9 cellular contexts compared by ENCODE assay signal in the genomic region with DNA sequence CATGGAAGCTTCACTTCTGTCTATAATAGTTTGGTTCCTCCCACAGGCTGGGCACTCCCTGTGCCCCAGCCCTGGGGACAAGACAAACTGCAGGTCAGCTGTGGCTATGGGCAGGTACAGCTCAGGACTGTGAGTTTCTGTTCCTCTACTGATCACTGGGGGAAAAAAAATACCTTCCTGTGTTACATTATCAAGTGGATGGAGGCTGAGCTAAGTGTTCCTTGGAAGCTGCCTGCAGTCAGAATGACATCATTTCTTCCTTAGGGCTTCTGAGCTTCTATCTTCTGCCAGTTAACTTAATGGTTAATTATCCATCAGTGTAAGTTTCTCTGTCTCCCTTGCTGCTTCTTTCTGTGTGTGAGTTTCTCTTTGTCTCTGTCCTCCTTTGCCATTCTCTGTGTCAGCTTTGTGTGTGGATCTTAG. TPM values are rescaled to one million over a fixed set of nuclear protein-coding genes. Genes with fewer than 3 reads are reported as not detected.
DNase-seq lines count a peak whose midpoint lies in the region; ATAC-seq, FAIRE-seq and TF ChIP-seq lines count a peak whose summit lies in the region.
"Had no signal": no experiment of that assay in that cellular context is flagged by ENCODE, and none has a peak within 500 bp of the region (broad histone marks: within the 10 kb centered on the region; RNA-seq: fewer than 3 reads in every experiment).

No MANE protein-coding gene starts in this region.

- H3K4me1 ChIP-seq in K562 (replicated peaks in 1 of 2; ENCODE audit: control insufficient read depth in 2 of 2, insufficient read depth in 2 of 2, low read length in 2 of 2) (peaks cover 28 to 41% of the 10 kb centered on the region in 2 experiments), stomach (peaks cover 0 to 30% (median 7%) of the 10 kb centered on the region in 4 donors)

- CTCF ChIA-PET in K562 (lab: Yijun Ruan, JAX; ENCODE audit: low intra/inter-chr PET ratio) = interaction anchor here (0.6 kb wide), 1 partner anchor 9 kb away, joined by 3 read pairs; no protein-coding TSS in a partner anchor

- TF ChIP-seq RAD21 in K562 (CRISPR knock-in tag; conservative IDR thresholded peaks at IDR 0.05 in 1 of 2, IDR thresholded peaks at IDR 0.05 in 1 of 2) = no peak

- TF ChIP-seq CTCF in GM13976 (IDR thresholded peaks at IDR 0.05; ENCODE audit: borderline replicate concordance, control extremely low read depth, extremely low read depth, insufficient read depth, missing control alignments) (no peak), K562 (IDR thresholded peaks at IDR 0.05 in 2 of 3, conservative IDR thresholded peaks at IDR 0.05 in 1 of 3; ENCODE audit: insufficient read depth in 2 of 3, low read depth in 1 of 3, low read length in 3 of 3) (no peak), stomach (IDR thresholded peaks at IDR 0.05) (no peak), lower leg skin (IDR thresholded peaks at IDR 0.05) (no peak)

- TF ChIP-seq POLR2A in K562 (conservative IDR thresholded peaks at IDR 0.05) (no peak), stomach (IDR thresholded peaks at IDR 0.05) (no peak), lower leg skin (IDR thresholded peaks at IDR 0.05) (no peak)

- POLR2A ChIA-PET in K562 (lab: Yijun Ruan, JAX) = interaction anchor here (0.6 to 1.6 kb wide), 5 partner anchors 10 to 164 kb away, joined by 3 to 12 read pairs (median 4); partner anchors contain the start of genes AIFM1 and SLC25A14

- ATAC-seq in GM19468 (IDR thresholded peaks at IDR 0.05; ENCODE audit: extremely low read depth, unreplicated experiment) (peak; percentile 86), HG03354 (IDR thresholded peaks at IDR 0.05; ENCODE audit: poor library complexity, severe bottlenecking, unreplicated experiment) (peak; percentile 81), K562 (no peak)
- ATAC-seq: activated CD4-positive, CD25-positive, alpha-beta regulatory T cell treated with anti-CD3 and anti-CD28 coated beads, Interleukin-2, amount 50 U/mL, for 24 hours had no signal

- H3K27ac ChIP-seq in K562 (ENCODE audit: extremely low read depth, low read depth, low read length) (no peak overlapping the region), stomach (no peak overlapping the region)

- H3K36me3 ChIP-seq in K562 (ENCODE audit: control insufficient read depth, insufficient read depth, low read length) (no peaks in the 10 kb centered on the region), stomach (no peaks in the 10 kb centered on the region)

- H3K4me2 ChIP-seq in K562 (ENCODE audit: insufficient read depth, low read length) = no peak overlapping the region

- BruUV-seq in K562 (replicated peaks; lab: Mats Ljungman, UMichigan) = no TSS peak

- no peaks in the 10 kb centered on the region for H3K27me3 ChIP-seq in K562 (ENCODE audit: control insufficient read depth in 2 of 2, insufficient read depth in 2 of 2, low read length in 2 of 2)
- peaks cover 0 to 11% (median 0%) of the 10 kb centered on the region in 3 donors for H3K27me3 ChIP-seq in stomach

- no peak overlapping the region for H3K9ac ChIP-seq in K562 (ENCODE audit: insufficient read depth in 1 of 2, low read depth in 2 of 2, low read length in 2 of 2)

- peaks cover 11% of the 10 kb centered on the region for H4K20me1 ChIP-seq in K562 (replicated peaks; ENCODE audit: control insufficient read depth, insufficient read depth, low read length)

- H3K4me3 ChIP-seq in K562 (no peak overlapping the region), stomach (no peak overlapping the region), lower leg skin (ENCODE audit: low read depth, poor library complexity, severe bottlenecking) (no peak overlapping the region)

- peaks cover 4% of the 10 kb centered on the region for H3K9me1 ChIP-seq in K562 (ENCODE audit: control insufficient read depth, insufficient read depth, low read length)

- no peaks in the 10 kb centered on the region for H3K79me2 ChIP-seq in K562 (ENCODE audit: control insufficient read depth, insufficient read depth, low read length)

- no peaks in the 10 kb centered on the region; the same call in 1 of the 2 replicates for H3K9me3 ChIP-seq in K562 (replicated peaks; ENCODE audit: control insufficient read depth, insufficient read depth, low read depth, low read length)
- peaks cover 0 to 5% (median 0%) of the 10 kb centered on the region in 4 donors for H3K9me3 ChIP-seq in stomach

- no peak overlapping the region for H2AFZ ChIP-seq in K562 (ENCODE audit: low read depth, low read length)

- in situ Hi-C loops in GM13976 (cut with MboI; ENCODE audit: low sequenced_read_pairs, unreplicated experiment) (loop anchor here (25.0 kb wide), 1 partner anchor 564 kb away; no protein-coding TSS in a partner anchor), K562 (cut with MboI) (no loop called here)

- TF ChIP-seq EP300 in K562 (IDR thresholded peaks at IDR 0.05; ENCODE audit: low read length) (no peak), stomach (IDR thresholded peaks at IDR 0.05) (no peak)

- no peak for FAIRE-seq in K562 (lab: Jason Lieb, UNC)

- DNase-seq in GM13976 (ENCODE audit: low spot score) (peak; percentile 48), K562 (ENCODE audit: extremely low read depth in 1 of 4, low spot score in 3 of 4) (no peak), A172 (ENCODE audit: low spot score) (no peak), NCI-H2029 treated with DMSO at 0.1 percent for 48 hours (lab: John Stamatoyannopoulos, UW) (no peak), stomach (no peak), lower leg skin (ENCODE audit: low spot score in 2 of 2) (no peak)

- intact Hi-C loops in K562 (cut with micrococcal nuclease) = no loop called here
- intact Hi-C loops in stomach (cut with DNase I; ENCODE audit: low total_unique reads) = no loop called here
- intact Hi-C loops in lower leg skin (cut with DNase I; ENCODE audit: low total_unique reads) = no loop called here

TF ChIP-seq in K562, 482 proteins besides CTCF, POLR2A, EP300 and RAD21 (continues in another document):
- TF ChIP-seq HINFP (tag; conservative IDR thresholded peaks at IDR 0.05; ENCODE audit: low read depth) = no peak
- TF ChIP-seq ATF7 (IDR thresholded peaks at IDR 0.05) = peak; percentile 73; the same call in 1 of the 2 replicates
- no peak for TF ChIP-seq ZKSCAN8 (CRISPR knock-in tag; IDR thresholded peaks at IDR 0.05)

RNA-seq across cellular contexts. Expression of gene RAB33A, which starts 4.6 kb away (rescaled TPM):
- 0.23 TPM in 1 of 2 replicates, not detected in the other for total RNA-seq in K562 (2011; cell fraction: chromatin; rRNA removed; ENCODE audit: low replicate concordance)
- total RNA-seq in K562 (2011; cell fraction: nucleolus; rRNA removed) = 0.33 TPM in 1 of 2 replicates, not detected in the other
- total RNA-seq in K562 (2011; cell fraction: nucleoplasm; rRNA removed) = not detected in 2 replicates
- total RNA-seq in K562 (2014; rRNA removed) (0.09 TPM in 1 of 2 replicates, not detected in the other), K562 (2014; rRNA removed; fragmentation: Illumina TruSeq; extraction: Trizol) (not detected in 2 replicates), K562 (2015; rRNA removed; fragmentation: Illumina TruSeq; extraction: Trizol) (not detected in 2 replicates), K562 (2021) (0.20 TPM in 1 of 2 replicates, not detected in the other), stomach (1 to 10 TPM in 1 of 5 donors, not detected in 4; 1.7 TPM), lower leg skin (under 1 TPM in 1 of 4 donors, not detected in 3; 0.65 TPM)
- polyA plus RNA-seq in K562 (2011; rRNA removed) (0.06 and 0.11 TPM in 2 replicates), K562 (2014; fragmentation: Illumina TruSeq; extraction: Trizol) (not detected in 2 replicates), K562 (2014; fragmentation: Nextera tagmentation; extraction: Ambion mirVana) (under 1 TPM; 0.04 TPM), K562 (2014; rRNA removed) (not detected in 2 replicates), stomach (1 to 10 TPM in 1 of 3 donors, under 1 TPM in 2; 0.75 to 1.1 (median 0.75) TPM)
- 0.09 TPM in 1 of 2 replicates, not detected in the other for polyA plus RNA-seq in K562 (2011; cell fraction: cytosol; rRNA removed)
- 0.14 TPM in 1 of 2 replicates, not detected in the other for polyA plus RNA-seq in K562 (2011; cell fraction: nucleus; rRNA removed)
- not detected in 2 replicates for polyA plus RNA-seq in K562 (2012)
- polyA minus RNA-seq in K562 (2011; rRNA and poly(A)+ RNA removed) = not detected in 2 replicates
- not detected in 2 replicates for polyA minus RNA-seq in K562 (2011; cell fraction: cytosol; rRNA and poly(A)+ RNA removed)
- polyA minus RNA-seq in K562 (2011; cell fraction: nucleus; rRNA and poly(A)+ RNA removed) = 0.22 and 0.27 TPM in 2 replicates
- total RNA-seq in A172 (2014; rRNA removed; shearing (Covaris generic)) = not detected in 2 replicates

RNA-seq across cellular contexts. Expression of gene AIFM1, which starts 10.7 kb away (rescaled TPM):
- 25.4 and 35.9 TPM in 2 replicates for total RNA-seq in K562 (2011; cell fraction: chromatin; rRNA removed; ENCODE audit: low replicate concordance)
- 14.5 and 20.4 TPM in 2 replicates for total RNA-seq in K562 (2011; cell fraction: nucleolus; rRNA removed)
- total RNA-seq in K562 (2011; cell fraction: nucleoplasm; rRNA removed) = 21.5 and 24.0 TPM in 2 replicates
- total RNA-seq in K562 (2014; rRNA removed) (59.9 and 65.0 TPM in 2 replicates), K562 (2014; rRNA removed; fragmentation: Illumina TruSeq; extraction: Trizol) (101 and 107 TPM in 2 replicates), K562 (2015; rRNA removed; fragmentation: Illumina TruSeq; extraction: Trizol) (79.9 and 91.4 TPM in 2 replicates), K562 (2021) (80.7 and 85.2 TPM in 2 replicates), stomach (10 to 100 TPM in 4 of 5 donors, 1 to 10 TPM in 1; 2.9 to 29.6 (median 22.0) TPM), lower leg skin (10 to 100 TPM in 2 of 4 donors, 1 to 10 TPM in 2; 7.6 to 15.0 (median 10.4) TPM)
- polyA plus RNA-seq in K562 (2011; rRNA removed) (85.6 and 111 TPM in 2 replicates), K562 (2014; fragmentation: Illumina TruSeq; extraction: Trizol) (99.0 and 117 TPM in 2 replicates), K562 (2014; fragmentation: Nextera tagmentation; extraction: Ambion mirVana) (10 to 100 TPM; 51.0 to 62.0 TPM), K562 (2014; rRNA removed) (91.2 and 93.7 TPM in 2 replicates), stomach (10 to 100 TPM; 24.7 to 33.5 (median 31.5) TPM)
- polyA plus RNA-seq in K562 (2011; cell fraction: cytosol; rRNA removed) = 55.0 and 81.8 TPM in 2 replicates
- polyA plus RNA-seq in K562 (2011; cell fraction: nucleus; rRNA removed) = 40.3 and 74.3 TPM in 2 replicates
- 89.5 and 101 TPM in 2 replicates for polyA plus RNA-seq in K562 (2012)
- polyA minus RNA-seq in K562 (2011; rRNA and poly(A)+ RNA removed) = 93.8 and 106 TPM in 2 replicates
- polyA minus RNA-seq in K562 (2011; cell fraction: cytosol; rRNA and poly(A)+ RNA removed) = 27.8 and 34.7 TPM in 2 replicates
- polyA minus RNA-seq in K562 (2011; cell fraction: nucleus; rRNA and poly(A)+ RNA removed) = 10.8 and 24.0 TPM in 2 replicates
- 18.5 and 21.1 TPM in 2 replicates for total RNA-seq in A172 (2014; rRNA removed; shearing (Covaris generic))
